Comparison of ENCODE assay signal across 12 cellular contexts in the genomic region with DNA sequence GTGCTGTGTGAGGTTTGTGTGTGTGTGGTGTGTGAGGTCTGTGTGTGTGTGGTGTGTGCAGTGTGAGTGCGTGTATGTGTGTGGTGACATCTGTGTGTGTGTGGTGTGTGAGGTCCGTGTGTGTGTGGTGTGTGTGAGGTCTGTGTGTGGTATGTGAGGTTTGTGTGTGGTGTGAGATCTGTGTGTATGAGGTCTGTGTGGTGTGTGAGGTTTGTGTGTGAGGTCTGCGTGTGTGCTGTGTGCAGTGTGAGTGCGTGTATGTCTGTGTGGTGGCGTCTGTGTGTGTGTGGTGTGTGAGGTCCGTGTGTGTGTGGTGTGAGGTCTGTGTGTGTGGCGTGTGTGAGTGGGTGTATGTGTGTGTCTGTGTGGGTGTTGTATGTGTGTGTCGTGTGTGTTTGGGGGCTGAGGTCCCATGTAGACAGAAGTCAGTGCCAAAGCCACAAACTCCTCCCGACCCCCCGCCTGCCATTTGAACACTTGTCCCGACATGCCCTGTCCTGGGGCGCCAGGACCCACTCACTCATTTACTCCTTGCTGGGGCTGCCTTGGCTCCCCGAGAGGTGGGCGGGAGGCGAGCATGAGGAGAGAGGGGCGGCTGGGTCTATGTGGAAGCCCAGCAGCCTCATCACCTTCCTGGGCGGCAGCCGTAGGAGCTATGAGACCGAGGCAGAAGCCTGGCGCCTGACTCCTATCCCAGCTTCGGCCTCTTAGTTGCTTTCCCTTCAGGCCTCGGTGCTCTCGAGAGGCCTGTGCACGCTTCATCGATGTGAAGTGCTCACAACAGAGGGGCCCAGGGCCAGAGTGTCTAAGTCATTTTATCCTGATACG. TPM values are rescaled to one million over a fixed set of nuclear protein-coding genes. Genes with fewer than 3 reads are reported as not detected.
DNase-seq lines count a peak whose midpoint lies in the region; ATAC-seq, FAIRE-seq and TF ChIP-seq lines count a peak whose summit lies in the region.
"Had no signal": no experiment of that assay in that cellular context is flagged by ENCODE, and none has a peak within 500 bp of the region (broad histone marks: within the 10 kb centered on the region; RNA-seq: fewer than 3 reads in every experiment).

No MANE protein-coding gene starts in this region.

- H3K36me3 ChIP-seq in HUES48 (ENCODE audit: control insufficient read depth, insufficient read depth, low read length) (peaks cover 34% of the 10 kb centered on the region), K562 (ENCODE audit: control insufficient read depth, insufficient read depth, low read length) (peaks cover 51% of the 10 kb centered on the region), HepG2 (replicated peaks in 1 of 2; ENCODE audit: control insufficient read depth in 1 of 2, insufficient read depth in 2 of 2, low read length in 2 of 2) (peaks cover 30 to 43% of the 10 kb centered on the region in 2 experiments)

- H3K4me3 ChIP-seq in A549: no peak overlapping the region
- H3K4me3 ChIP-seq in HUES48 (ENCODE audit: low read depth, low read length): no peak overlapping the region
- H3K4me3 ChIP-seq in K562: no peak overlapping the region
- H3K4me3 ChIP-seq in HepG2 (replicated peaks in 1 of 3; ENCODE audit: insufficient read depth in 1 of 3, low read depth in 2 of 3, low read length in 3 of 3): no peak overlapping the region

- H3K9me1 ChIP-seq in K562 (ENCODE audit: control insufficient read depth, insufficient read depth, low read length): no peaks in the 10 kb centered on the region

- no peak overlapping the region; the same call in 1 of the 2 replicates for H3K9ac ChIP-seq in HUES48 (ENCODE audit: low read depth, low read length)
- H3K9ac ChIP-seq in K562 (ENCODE audit: insufficient read depth in 1 of 2, low read depth in 2 of 2, low read length in 2 of 2): peak overlapping the region in 1 of 2 experiments; percentile 30; a peak in 1 of 4 replicates
- no peak overlapping the region for H3K9ac ChIP-seq in HepG2 (ENCODE audit: insufficient read depth, low read depth, low read length)

- H3K79me2 ChIP-seq in K562 (ENCODE audit: control insufficient read depth, insufficient read depth, low read length) (no peaks in the 10 kb centered on the region), HepG2 (ENCODE audit: insufficient read depth, low read length) (no peaks in the 10 kb centered on the region)

- DNase-seq in A549 (ENCODE audit: low read depth in 1 of 2, low spot score in 1 of 2) (no peak), K562 (ENCODE audit: extremely low read depth in 1 of 4, low spot score in 3 of 4) (no peak), HepG2 (ENCODE audit: low spot score) (no peak), NCI-H1092 treated with DMSO at 0.1 percent for 48 hours (lab: John Stamatoyannopoulos, UW) (no peak), SW 1271 (lab: John Stamatoyannopoulos, UW) (no peak), NCI-H226 (no peak), NCI-H2081 (lab: John Stamatoyannopoulos, UW) (no peak)
- DNase-seq: activated CD4-positive, alpha-beta T cell treated with anti-CD3 and anti-CD28 coated beads, Interleukin-2, amount 50 U/mL, for 1 hour; activated naive CD4-positive, alpha-beta T cell; stimulated activated CD4-positive, alpha-beta T cell treated with anti-CD3 and anti-CD28 coated beads, Interleukin-15, amount 100 ng/mL, for 24 hours had no signal

- H3K27ac ChIP-seq in A549: peak overlapping the region in 1 of 2 experiments; percentile 67; a peak in 3 of 6 replicates
- peak overlapping the region; percentile 10 for H3K27ac ChIP-seq in HUES48 (ENCODE audit: low read depth, low read length)
- no peak overlapping the region; the same call in 2 of the 3 replicates for H3K27ac ChIP-seq in K562 (ENCODE audit: extremely low read depth, low read depth, low read length)
- H3K27ac ChIP-seq in HepG2 (ENCODE audit: extremely low read length, insufficient read depth, low read length): peak overlapping the region; percentile 48

- no peak for FAIRE-seq in A549 (lab: Jason Lieb, UNC)
- FAIRE-seq in K562 (lab: Jason Lieb, UNC): no peak
- FAIRE-seq in HepG2 (lab: Jason Lieb, UNC): no peak
- FAIRE-seq: GM19239 had no signal

- TF ChIP-seq POLR2A in A549 (IDR thresholded peaks at IDR 0.05; ENCODE audit: low read length) (no peak), K562 (conservative IDR thresholded peaks at IDR 0.05) (no peak), HepG2 (IDR thresholded peaks at IDR 0.05; ENCODE audit: insufficient read depth in 1 of 2, low read depth in 2 of 2, low read length in 2 of 2) (no peak; a peak in 1 of 4 replicates)

- H3K9me3 ChIP-seq in A549 (no peaks in the 10 kb centered on the region), HUES48 (ENCODE audit: control insufficient read depth, insufficient read depth, low read length) (no peaks in the 10 kb centered on the region), K562 (replicated peaks; ENCODE audit: control insufficient read depth, insufficient read depth, low read depth, low read length) (no peaks in the 10 kb centered on the region; the same call in 1 of the 2 replicates), HepG2 (ENCODE audit: low read length) (no peaks in the 10 kb centered on the region)

- POLR2A ChIA-PET in A549 (lab: Yijun Ruan, JAX) (no interaction called here), K562 (lab: Yijun Ruan, JAX) (no interaction called here), HepG2 (lab: Yijun Ruan, JAX) (no interaction called here)

- no peaks in the 10 kb centered on the region; the same call in 1 of the 2 replicates for H4K20me1 ChIP-seq in K562 (replicated peaks; ENCODE audit: control insufficient read depth, insufficient read depth, low read length)
- H4K20me1 ChIP-seq in HepG2 (ENCODE audit: insufficient read depth, low read length): no peaks in the 10 kb centered on the region

- intact Hi-C loops in K562 (cut with micrococcal nuclease): no loop called here
- intact Hi-C loops in HepG2 (cut with micrococcal nuclease; ENCODE audit: unreplicated experiment): no loop called here

- H3K4me2 ChIP-seq in A549: no peak overlapping the region
- no peak overlapping the region for H3K4me2 ChIP-seq in K562 (ENCODE audit: insufficient read depth, low read length)
- no peak overlapping the region for H3K4me2 ChIP-seq in HepG2 (ENCODE audit: low read depth, low read length)

- WGBS in A549 (ENCODE audit: missing lambda C conversion rate): 86% methylated on average over 26 of the region's 26 CpGs
- 86% methylated on average over 14 of the region's 26 CpGs for WGBS in K562 (ENCODE audit: insufficient coverage, low coverage, missing lambda C conversion rate)
- 93% methylated on average over 25 of the region's 26 CpGs for WGBS in HepG2 (ENCODE audit: low lambda C conversion rate)

- no TSS peak for BruUV-seq in K562 (replicated peaks; lab: Mats Ljungman, UMichigan)
- BruUV-seq in HepG2 (replicated peaks; lab: Mats Ljungman, UMichigan): no TSS peak

- CTCF ChIA-PET in A549 (lab: Yijun Ruan, JAX): no interaction called here
- CTCF ChIA-PET in K562 (lab: Yijun Ruan, JAX; ENCODE audit: low intra/inter-chr PET ratio): no interaction called here
- CTCF ChIA-PET in HepG2 (lab: Yijun Ruan, JAX; ENCODE audit: low intra/inter-chr PET ratio, low total read pairs): no interaction called here

- ATAC-seq in A549: peak; percentile 51 to 52; a peak in 5 of 6 replicates
- ATAC-seq in K562: peak; percentile 41
- peak; percentile 48 for ATAC-seq in HepG2

- H3K27me3 ChIP-seq in HUES48 (ENCODE audit: control insufficient read depth, insufficient read depth, low read length) (no peaks in the 10 kb centered on the region), K562 (ENCODE audit: control insufficient read depth in 2 of 2, insufficient read depth in 2 of 2, low read length in 2 of 2) (no peaks in the 10 kb centered on the region; a peak in 1 of 5 replicates), HepG2 (ENCODE audit: control insufficient read depth in 1 of 2, insufficient read depth in 2 of 2, low read length in 2 of 2) (no peaks in the 10 kb centered on the region)

- TF ChIP-seq RAD21 in A549 (conservative IDR thresholded peaks at IDR 0.05 in 1 of 2, IDR thresholded peaks at IDR 0.05 in 1 of 2) (no peak), K562 (CRISPR knock-in tag; conservative IDR thresholded peaks at IDR 0.05 in 1 of 2, IDR thresholded peaks at IDR 0.05 in 1 of 2) (no peak), HepG2 (CRISPR knock-in tag; IDR thresholded peaks at IDR 0.05) (no peak)

- H2AFZ ChIP-seq in K562 (ENCODE audit: low read depth, low read length) (no peak overlapping the region), HepG2 (ENCODE audit: low read length) (no peak overlapping the region)

- no peak for TF ChIP-seq EP300 in A549 (IDR thresholded peaks at IDR 0.05)
- no peak for TF ChIP-seq EP300 in K562 (IDR thresholded peaks at IDR 0.05; ENCODE audit: low read length)
- TF ChIP-seq EP300 in HepG2 (IDR thresholded peaks at IDR 0.05; ENCODE audit: low read depth in 2 of 2, low read length in 2 of 2): no peak
- no peak for TF ChIP-seq EP300 in HepG2 (CRISPR knock-in tag; IDR thresholded peaks at IDR 0.05; ENCODE audit: borderline replicate concordance)

- no peak for TF ChIP-seq CTCF in A549 (IDR thresholded peaks at IDR 0.05)
- no peak for TF ChIP-seq CTCF in K562 (IDR thresholded peaks at IDR 0.05 in 2 of 3, conservative IDR thresholded peaks at IDR 0.05 in 1 of 3; ENCODE audit: insufficient read depth in 2 of 3, low read depth in 1 of 3, low read length in 3 of 3)
- TF ChIP-seq CTCF in HepG2 (CRISPR knock-in tag; IDR thresholded peaks at IDR 0.05): no peak

- in situ Hi-C loops in K562 (cut with MboI): no loop called here
- in situ Hi-C loops in HepG2 (cut with HindIII; ENCODE audit: extremely low pct_ligation_motif_present, low pct_unique_long_range_greater_than_20kb): no loop called here

- H3K4me1 ChIP-seq in A549 (no peaks in the 10 kb centered on the region), HUES48 (ENCODE audit: control insufficient read depth, insufficient read depth, low read length) (no peaks in the 10 kb centered on the region), K562 (replicated peaks in 1 of 2; ENCODE audit: control insufficient read depth in 2 of 2, insufficient read depth in 2 of 2, low read length in 2 of 2) (peaks cover 0 to 10% of the 10 kb centered on the region in 2 experiments; a peak in 3 of 5 replicates), HepG2 (ENCODE audit: insufficient read depth, low read length) (peaks cover 21% of the 10 kb centered on the region)

RNA-seq across cellular contexts. Expression of gene RILPL1, which starts 20.5 kb away (rescaled TPM):
- 14.2 and 15.5 TPM in 2 replicates for polyA plus RNA-seq in A549 (2011; rRNA removed)
- 18.3 and 18.7 TPM in 2 replicates for polyA plus RNA-seq in A549 (2012; cell fraction: cytosol; rRNA removed)
- polyA plus RNA-seq in A549 (2012; cell fraction: nucleus; rRNA removed): 43.8 and 48.1 TPM in 2 replicates
- polyA plus RNA-seq in A549 (2017; fragmentation: RNase III; extraction: RNeasy Plus Mini Kit Qiagen cat#74134 plus additional on column Dnase treatment): 7.0 to 8.7 TPM (median 8.0 TPM) in 3 replicates
- polyA minus RNA-seq in A549 (2011; rRNA and poly(A)+ RNA removed): 6.7 and 9.6 TPM in 2 replicates
- 26.0 and 37.1 TPM in 2 replicates for total RNA-seq in K562 (2011; cell fraction: chromatin; rRNA removed; ENCODE audit: low replicate concordance)
- 16.8 and 21.4 TPM in 2 replicates for total RNA-seq in K562 (2011; cell fraction: nucleolus; rRNA removed)
- total RNA-seq in K562 (2011; cell fraction: nucleoplasm; rRNA removed): 23.3 and 34.0 TPM in 2 replicates
- total RNA-seq in K562 (2014; rRNA removed): 10.0 and 15.2 TPM in 2 replicates
- 2.2 and 3.8 TPM in 2 replicates for total RNA-seq in K562 (2014; rRNA removed; fragmentation: Illumina TruSeq; extraction: Trizol)
- 5.1 and 5.8 TPM in 2 replicates for total RNA-seq in K562 (2015; rRNA removed; fragmentation: Illumina TruSeq; extraction: Trizol)
- total RNA-seq in K562 (2021): 10.6 and 12.1 TPM in 2 replicates
- 8.6 and 11.7 TPM in 2 replicates for polyA plus RNA-seq in K562 (2011; rRNA removed)
- 15.1 and 17.0 TPM in 2 replicates for polyA plus RNA-seq in K562 (2011; cell fraction: cytosol; rRNA removed)
- 16.2 and 23.6 TPM in 2 replicates for polyA plus RNA-seq in K562 (2011; cell fraction: nucleus; rRNA removed)
- polyA plus RNA-seq in K562 (2012): 8.3 and 11.4 TPM in 2 replicates
- polyA plus RNA-seq in K562 (2014; fragmentation: Illumina TruSeq; extraction: Trizol): 7.8 and 8.8 TPM in 2 replicates
- under 1 TPM; 0.25 to 0.36 TPM for polyA plus RNA-seq in K562 (2014; fragmentation: Nextera tagmentation; extraction: Ambion mirVana)
- polyA plus RNA-seq in K562 (2014; rRNA removed): 9.4 and 9.6 TPM in 2 replicates
- polyA minus RNA-seq in K562 (2011; rRNA and poly(A)+ RNA removed): 6.4 and 8.2 TPM in 2 replicates
- 8.4 and 11.6 TPM in 2 replicates for polyA minus RNA-seq in K562 (2011; cell fraction: cytosol; rRNA and poly(A)+ RNA removed)
- polyA minus RNA-seq in K562 (2011; cell fraction: nucleus; rRNA and poly(A)+ RNA removed): 7.7 and 9.6 TPM in 2 replicates
- 3.9 and 5.8 TPM in 2 replicates for total RNA-seq in HepG2 (2016; rRNA removed; fragmentation: Illumina TruSeq; extraction: Trizol)
- 6.3 and 6.7 TPM in 2 replicates for total RNA-seq in HepG2 (2016; cell fraction: cytosol; rRNA removed; fragmentation: Illumina TruSeq; extraction: Trizol; ENCODE audit: low read depth)
- total RNA-seq in HepG2 (2016; cell fraction: insoluble cytoplasmic fraction; rRNA removed; fragmentation: Illumina TruSeq; extraction: Trizol): 2.8 and 5.3 TPM in 2 replicates
- total RNA-seq in HepG2 (2016; cell fraction: membrane; rRNA removed; fragmentation: Illumina TruSeq; extraction: Trizol): 6.3 and 7.3 TPM in 2 replicates
- 4.4 and 5.2 TPM in 2 replicates for total RNA-seq in HepG2 (2016; cell fraction: nucleus; rRNA removed; fragmentation: Illumina TruSeq; extraction: Trizol)
- polyA plus RNA-seq in HepG2 (2011; rRNA removed): 28.4 and 32.0 TPM in 2 replicates
- polyA plus RNA-seq in HepG2 (2011; cell fraction: cytosol; rRNA removed): 17.9 and 21.6 TPM in 2 replicates
- polyA plus RNA-seq in HepG2 (2011; cell fraction: nucleus; rRNA removed): 30.6 and 32.1 TPM in 2 replicates
- polyA plus RNA-seq in HepG2 (2012): 14.7 and 22.7 TPM in 2 replicates
- 6.6 and 7.4 TPM in 2 replicates for polyA plus RNA-seq in HepG2 (2016; cell fraction: cytosol; fragmentation: Illumina TruSeq; extraction: Trizol; ENCODE audit: low read depth)
- 6.6 and 7.8 TPM in 2 replicates for polyA plus RNA-seq in HepG2 (2016; cell fraction: insoluble cytoplasmic fraction; fragmentation: Illumina TruSeq; extraction: Trizol; ENCODE audit: low read depth)
- 9.0 and 9.4 TPM in 2 replicates for polyA plus RNA-seq in HepG2 (2016; cell fraction: membrane; fragmentation: Illumina TruSeq; extraction: Trizol; ENCODE audit: low read depth)
- 19.9 and 21.9 TPM in 2 replicates for polyA plus RNA-seq in HepG2 (2016; cell fraction: nucleus; fragmentation: Illumina TruSeq; extraction: Trizol; ENCODE audit: insufficient read depth, low read depth)
- 7.3 and 20.5 TPM in 2 replicates for polyA minus RNA-seq in HepG2 (2011; rRNA and poly(A)+ RNA removed; ENCODE audit: low replicate concordance)
- 9.8 and 11.1 TPM in 2 replicates for polyA minus RNA-seq in HepG2 (2011; cell fraction: cytosol; rRNA and poly(A)+ RNA removed)
- polyA minus RNA-seq in HepG2 (2011; cell fraction: nucleus; rRNA and poly(A)+ RNA removed): 16.5 and 17.8 TPM in 2 replicates

RNA-seq across cellular contexts. Expression of gene SNRNP35, which starts 55.1 kb away (rescaled TPM):
- polyA plus RNA-seq in A549 (2011; rRNA removed): 14.3 and 19.1 TPM in 2 replicates
- 17.1 and 18.4 TPM in 2 replicates for polyA plus RNA-seq in A549 (2012; cell fraction: cytosol; rRNA removed)
- polyA plus RNA-seq in A549 (2012; cell fraction: nucleus; rRNA removed): 13.7 and 19.6 TPM in 2 replicates
- 20.6 to 23.6 TPM (median 21.5 TPM) in 3 replicates for polyA plus RNA-seq in A549 (2017; fragmentation: RNase III; extraction: RNeasy Plus Mini Kit Qiagen cat#74134 plus additional on column Dnase treatment)
- polyA minus RNA-seq in A549 (2011; rRNA and poly(A)+ RNA removed): 11.8 TPM in 2 replicates
- total RNA-seq in K562 (2011; cell fraction: chromatin; rRNA removed; ENCODE audit: low replicate concordance): 97.2 and 98.0 TPM in 2 replicates
- total RNA-seq in K562 (2011; cell fraction: nucleolus; rRNA removed): 59.7 and 66.3 TPM in 2 replicates
- total RNA-seq in K562 (2011; cell fraction: nucleoplasm; rRNA removed): 90.6 and 134 TPM in 2 replicates
- 24.5 and 26.0 TPM in 2 replicates for total RNA-seq in K562 (2014; rRNA removed)
- 25.5 and 25.8 TPM in 2 replicates for total RNA-seq in K562 (2014; rRNA removed; fragmentation: Illumina TruSeq; extraction: Trizol)
- 28.1 and 31.9 TPM in 2 replicates for total RNA-seq in K562 (2015; rRNA removed; fragmentation: Illumina TruSeq; extraction: Trizol)
- 12.8 and 17.7 TPM in 2 replicates for total RNA-seq in K562 (2021)
- 17.5 and 21.8 TPM in 2 replicates for polyA plus RNA-seq in K562 (2011; rRNA removed)
- 15.6 and 19.9 TPM in 2 replicates for polyA plus RNA-seq in K562 (2011; cell fraction: cytosol; rRNA removed)
- polyA plus RNA-seq in K562 (2011; cell fraction: nucleus; rRNA removed): 25.4 and 37.5 TPM in 2 replicates
- polyA plus RNA-seq in K562 (2012): 23.3 and 32.3 TPM in 2 replicates
- 29.1 and 33.7 TPM in 2 replicates for polyA plus RNA-seq in K562 (2014; fragmentation: Illumina TruSeq; extraction: Trizol)
- 10 to 100 TPM; 19.5 to 41.0 TPM for polyA plus RNA-seq in K562 (2014; fragmentation: Nextera tagmentation; extraction: Ambion mirVana)
- polyA plus RNA-seq in K562 (2014; rRNA removed): 31.8 and 42.0 TPM in 2 replicates
- polyA minus RNA-seq in K562 (2011; rRNA and poly(A)+ RNA removed): 16.6 and 17.8 TPM in 2 replicates
- 10.6 and 10.9 TPM in 2 replicates for polyA minus RNA-seq in K562 (2011; cell fraction: cytosol; rRNA and poly(A)+ RNA removed)
- polyA minus RNA-seq in K562 (2011; cell fraction: nucleus; rRNA and poly(A)+ RNA removed): 16.2 and 20.1 TPM in 2 replicates
- 21.9 and 22.6 TPM in 2 replicates for total RNA-seq in HepG2 (2016; rRNA removed; fragmentation: Illumina TruSeq; extraction: Trizol)
- 7.0 and 8.3 TPM in 2 replicates for total RNA-seq in HepG2 (2016; cell fraction: cytosol; rRNA removed; fragmentation: Illumina TruSeq; extraction: Trizol; ENCODE audit: low read depth)
- 18.1 and 21.0 TPM in 2 replicates for total RNA-seq in HepG2 (2016; cell fraction: insoluble cytoplasmic fraction; rRNA removed; fragmentation: Illumina TruSeq; extraction: Trizol)
- total RNA-seq in HepG2 (2016; cell fraction: membrane; rRNA removed; fragmentation: Illumina TruSeq; extraction: Trizol): 9.9 and 11.2 TPM in 2 replicates
- 11.3 and 17.7 TPM in 2 replicates for total RNA-seq in HepG2 (2016; cell fraction: nucleus; rRNA removed; fragmentation: Illumina TruSeq; extraction: Trizol)
- polyA plus RNA-seq in HepG2 (2011; rRNA removed): 11.3 and 11.9 TPM in 2 replicates
- polyA plus RNA-seq in HepG2 (2011; cell fraction: cytosol; rRNA removed): 8.2 and 8.4 TPM in 2 replicates
- 12.3 and 17.8 TPM in 2 replicates for polyA plus RNA-seq in HepG2 (2011; cell fraction: nucleus; rRNA removed)
- polyA plus RNA-seq in HepG2 (2012): 14.7 and 17.5 TPM in 2 replicates
- polyA plus RNA-seq in HepG2 (2016; cell fraction: cytosol; fragmentation: Illumina TruSeq; extraction: Trizol; ENCODE audit: low read depth): 6.3 and 6.7 TPM in 2 replicates
- polyA plus RNA-seq in HepG2 (2016; cell fraction: insoluble cytoplasmic fraction; fragmentation: Illumina TruSeq; extraction: Trizol; ENCODE audit: low read depth): 27.9 and 29.1 TPM in 2 replicates
- polyA plus RNA-seq in HepG2 (2016; cell fraction: membrane; fragmentation: Illumina TruSeq; extraction: Trizol; ENCODE audit: low read depth): 7.2 and 7.8 TPM in 2 replicates
- 33.3 and 34.6 TPM in 2 replicates for polyA plus RNA-seq in HepG2 (2016; cell fraction: nucleus; fragmentation: Illumina TruSeq; extraction: Trizol; ENCODE audit: insufficient read depth, low read depth)
- 9.0 and 11.4 TPM in 2 replicates for polyA minus RNA-seq in HepG2 (2011; rRNA and poly(A)+ RNA removed; ENCODE audit: low replicate concordance)
- 6.2 and 7.6 TPM in 2 replicates for polyA minus RNA-seq in HepG2 (2011; cell fraction: cytosol; rRNA and poly(A)+ RNA removed)
- 14.2 and 18.2 TPM in 2 replicates for polyA minus RNA-seq in HepG2 (2011; cell fraction: nucleus; rRNA and poly(A)+ RNA removed)
